ENCODE assay signal across 8 cellular contexts in genomic region chr17:50361561-50362480, GRCh38. TPM values are rescaled to one million over a fixed set of nuclear protein-coding genes. Genes with fewer than 3 reads are reported as not detected.
DNase-seq lines count a peak whose midpoint lies in the region; ATAC-seq and TF ChIP-seq lines count a peak whose summit lies in the region.

No MANE protein-coding gene starts in this region.

- H3K36me3 Mint-ChIP-seq in chondrocyte (ENCODE audit: low read depth), result no peaks in the 10 kb centered on the region

- no peak overlapping the region; a peak in 1 of 22 replicates for H3K27ac ChIP-seq in BLaER1 treated with 17β-estradiol and CSF1 and Interleukin-3, amounts not matched to agents 10 nM and 100 nM

- no peak overlapping the region for H3K4me3 ChIP-seq in BLaER1 treated with 17β-estradiol and CSF1 and Interleukin-3, amounts not matched to agents 10 nM and 100 nM
- no peak overlapping the region for H3K4me3 ChIP-seq in WI38 (ENCODE audit: low read depth, low read length)

- peaks cover 9 to 97% (median 68%) of the 10 kb centered on the region in 11 experiments; a peak in 20 of 22 replicates for H4K20me1 ChIP-seq in BLaER1 treated with 17β-estradiol and CSF1 and Interleukin-3, amounts not matched to agents 10 nM and 100 nM

- peak overlapping the region; percentile 64 for H3K27ac Mint-ChIP-seq in chondrocyte (ENCODE audit: unreplicated experiment)

- peak overlapping the region in 6 of 11 experiments; percentile 1 to 42 (median 24); a peak in 9 of 22 replicates for H3K4me2 ChIP-seq in BLaER1 treated with 17β-estradiol and CSF1 and Interleukin-3, amounts not matched to agents 10 nM and 100 nM

- no peaks in the 10 kb centered on the region for H3K9me3 Mint-ChIP-seq in chondrocyte (ENCODE audit: low read depth)

- no peaks in the 10 kb centered on the region for H3K27me3 ChIP-seq in BLaER1 treated with 17β-estradiol and CSF1 and Interleukin-3, amounts not matched to agents 10 nM and 100 nM

- no peaks in the 10 kb centered on the region for H3K27me3 Mint-ChIP-seq in chondrocyte (ENCODE audit: low read depth)

- peak; percentile 80 for ATAC-seq in left lobe of liver
- no peak for ATAC-seq in GM21528 (IDR thresholded peaks at IDR 0.05; ENCODE audit: low FRiP score, unreplicated experiment)

- H3K9ac ChIP-seq in BLaER1 treated with 17β-estradiol and CSF1 and Interleukin-3, amounts not matched to agents 10 nM and 100 nM, result peak overlapping the region in 3 of 11 experiments; percentile 8 to 34 (median 24); a peak in 4 of 22 replicates

- peak; percentile 60 for TF ChIP-seq CTCF in GM20000 (IDR thresholded peaks at IDR 0.05; ENCODE audit: extremely low read depth, missing control alignments)
- TF ChIP-seq CTCF in WI38 (IDR thresholded peaks at IDR 0.05; ENCODE audit: low read depth, low read length), result peak; percentile 77
- TF ChIP-seq CTCF in chondrocyte (IDR thresholded peaks at IDR 0.05), result peak; percentile 84

- H3K4me1 ChIP-seq in BLaER1 treated with 17β-estradiol and CSF1 and Interleukin-3, amounts not matched to agents 10 nM and 100 nM, result peaks cover 6 to 28% (median 25%) of the 10 kb centered on the region in 10 experiments

- no peaks in the 10 kb centered on the region for H3K9me3 ChIP-seq in BLaER1 treated with 17β-estradiol and CSF1 and Interleukin-3, amounts not matched to agents 10 nM and 100 nM (replicated peaks in 1 of 11)

- H3K36me3 ChIP-seq in BLaER1 treated with 17β-estradiol and CSF1 and Interleukin-3, amounts not matched to agents 10 nM and 100 nM, result peaks cover 63 to 83% (median 69%) of the 10 kb centered on the region in 11 experiments

- DNase-seq in GM20000 (ENCODE audit: low spot score) (peak; percentile 82), NCI-H2196 (lab: John Stamatoyannopoulos, UW; ENCODE audit: unreplicated experiment) (peak; percentile 57), chondrocyte (ENCODE audit: low spot score) (no peak), left lobe of liver (ENCODE audit: low spot score) (no peak)
- peak; percentile 43 to 52 for DNase-seq in stimulated activated CD4-positive, alpha-beta T cell treated with anti-CD3 and anti-CD28 coated beads, Interleukin-4, amount 100 ng/mL, for 4 hours

- H3K4me3 Mint-ChIP-seq in chondrocyte (ENCODE audit: unreplicated experiment), result no peak overlapping the region

- peaks cover 29% of the 10 kb centered on the region for H3K4me1 Mint-ChIP-seq in chondrocyte (ENCODE audit: low read depth)

RNA-seq across cellular contexts. Expression of gene MRPL27, which starts 11.2 kb away (rescaled TPM):
- total RNA-seq in chondrocyte (48.7 to 61.4 TPM (median 49.8 TPM) in 3 replicates), left lobe of liver (38.9 TPM)

RNA-seq across cellular contexts. Expression of gene EME1, which starts 11.2 kb away (rescaled TPM):
- 1.9 to 6.8 TPM (median 2.5 TPM) in 3 replicates for total RNA-seq in chondrocyte
- total RNA-seq in left lobe of liver, result 0.13 TPM

RNA-seq across cellular contexts. Expression of gene XYLT2, which starts 15.9 kb away (rescaled TPM):
- total RNA-seq in chondrocyte (33.5 to 34.1 TPM (median 33.7 TPM) in 3 replicates), left lobe of liver (10.4 TPM)

RNA-seq across cellular contexts. Expression of gene LRRC59, which starts 35.5 kb away (rescaled TPM):
- 144 to 162 TPM (median 148 TPM) in 3 replicates for total RNA-seq in chondrocyte
- total RNA-seq in left lobe of liver, result 47.3 TPM

Comparison
In these comparisons a context has a peak if more than half of its experiments do, and no peak if none do; other contexts are left out.
1. DNase-seq: peak in GM20000 (single experiment), NCI-H2196 (single experiment) and stimulated activated CD4-positive, alpha-beta T cell treated with anti-CD3 and anti-CD28 coated beads, Interleukin-4, amount 100 ng/mL, for 4 hours (2 of 2); none in chondrocyte (single experiment) and left lobe of liver (single experiment).
2. Peak in every context shown above with its lines, with median percentiles within 50 percentile points of each other: CTCF ChIP-seq.